In the genomic region with DNA sequence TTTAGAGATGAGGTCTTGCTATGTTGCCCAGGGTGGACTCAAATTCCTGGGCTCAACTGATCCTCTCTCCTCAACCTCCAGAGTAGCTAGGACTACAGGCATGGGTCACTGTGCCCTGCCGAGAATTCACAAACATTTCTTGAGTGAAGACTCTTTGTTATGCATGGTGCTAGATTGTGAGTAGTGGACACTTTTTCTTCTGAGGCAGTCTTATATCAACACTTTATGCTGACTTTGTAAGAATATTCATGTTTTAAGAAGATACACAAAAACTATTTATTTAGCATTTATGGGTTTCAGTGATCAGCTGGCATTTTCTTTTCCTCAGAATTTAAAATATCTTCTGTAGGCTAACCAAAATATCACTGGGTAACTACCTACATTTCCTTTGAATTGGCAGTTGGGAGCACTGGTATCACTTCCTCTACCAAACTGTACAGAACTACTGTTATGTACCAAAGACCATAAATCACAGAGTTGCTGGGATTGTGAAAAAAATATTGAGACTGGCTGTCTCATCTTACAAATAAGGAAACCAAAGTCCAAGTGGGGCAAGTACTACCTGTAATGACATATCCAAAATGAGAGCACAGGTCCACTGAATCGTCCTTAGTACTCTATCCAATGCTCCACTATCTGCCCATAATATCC, we compare ENCODE assay signal across 2 cellular contexts.
A peak's percentile ranks its signal among the peaks of the same experiment; 100 is the strongest.
TF ChIP-seq lines count a peak whose summit lies in the region.

No MANE protein-coding gene starts in this region.

TF ChIP-seq in IMR-90, 13 proteins besides CTCF, POLR2A, EP300 and RAD21:
- TF ChIP-seq MAFK (IDR thresholded peaks at IDR 0.05; ENCODE audit: low read depth, low read length) (0 out of 2 replicates have a peak, but pooled peaks have one; percentile 32), BHLHE40 (IDR thresholded peaks at IDR 0.05; ENCODE audit: low read depth, low read length) (no peak)

TF ChIP-seq in HepG2, 621 proteins besides CTCF, POLR2A, EP300 and RAD21:
- TF ChIP-seq, protein P1, sequence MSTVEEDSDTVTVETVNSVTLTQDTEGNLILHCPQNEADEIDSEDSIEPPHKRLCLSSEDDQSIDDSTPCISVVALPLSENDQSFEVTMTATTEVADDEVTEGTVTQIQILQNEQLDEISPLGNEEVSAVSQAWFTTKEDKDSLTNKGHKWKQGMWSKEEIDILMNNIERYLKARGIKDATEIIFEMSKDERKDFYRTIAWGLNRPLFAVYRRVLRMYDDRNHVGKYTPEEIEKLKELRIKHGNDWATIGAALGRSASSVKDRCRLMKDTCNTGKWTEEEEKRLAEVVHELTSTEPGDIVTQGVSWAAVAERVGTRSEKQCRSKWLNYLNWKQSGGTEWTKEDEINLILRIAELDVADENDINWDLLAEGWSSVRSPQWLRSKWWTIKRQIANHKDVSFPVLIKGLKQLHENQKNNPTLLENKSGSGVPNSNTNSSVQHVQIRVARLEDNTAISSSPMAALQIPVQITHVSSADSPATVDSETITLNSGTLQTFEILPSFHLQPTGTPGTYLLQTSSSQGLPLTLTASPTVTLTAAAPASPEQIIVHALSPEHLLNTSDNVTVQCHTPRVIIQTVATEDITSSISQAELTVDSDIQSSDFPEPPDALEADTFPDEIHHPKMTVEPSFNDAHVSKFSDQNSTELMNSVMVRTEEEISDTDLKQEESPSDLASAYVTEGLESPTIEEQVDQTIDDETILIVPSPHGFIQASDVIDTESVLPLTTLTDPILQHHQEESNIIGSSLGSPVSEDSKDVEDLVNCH (CRISPR knock-in tag; IDR thresholded peaks at IDR 0.05): no peak
- TF ChIP-seq MAFF (IDR thresholded peaks at IDR 0.05; ENCODE audit: low read depth, low read length) (peak; percentile 61), MAFK (conservative IDR thresholded peaks at IDR 0.05 in 1 of 2, IDR thresholded peaks at IDR 0.05 in 1 of 2; ENCODE audit: low read length in 2 of 2) (peak; percentile 65 to 68)
- TF ChIP-seq, protein P2, sequence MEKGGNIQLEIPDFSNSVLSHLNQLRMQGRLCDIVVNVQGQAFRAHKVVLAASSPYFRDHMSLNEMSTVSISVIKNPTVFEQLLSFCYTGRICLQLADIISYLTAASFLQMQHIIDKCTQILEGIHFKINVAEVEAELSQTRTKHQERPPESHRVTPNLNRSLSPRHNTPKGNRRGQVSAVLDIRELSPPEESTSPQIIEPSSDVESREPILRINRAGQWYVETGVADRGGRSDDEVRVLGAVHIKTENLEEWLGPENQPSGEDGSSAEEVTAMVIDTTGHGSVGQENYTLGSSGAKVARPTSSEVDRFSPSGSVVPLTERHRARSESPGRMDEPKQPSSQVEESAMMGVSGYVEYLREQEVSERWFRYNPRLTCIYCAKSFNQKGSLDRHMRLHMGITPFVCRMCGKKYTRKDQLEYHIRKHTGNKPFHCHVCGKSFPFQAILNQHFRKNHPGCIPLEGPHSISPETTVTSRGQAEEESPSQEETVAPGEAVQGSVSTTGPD (CRISPR knock-in tag; IDR thresholded peaks at IDR 0.05): no peak
